ENCODE assay signal across 12 cellular contexts in the genomic region with DNA sequence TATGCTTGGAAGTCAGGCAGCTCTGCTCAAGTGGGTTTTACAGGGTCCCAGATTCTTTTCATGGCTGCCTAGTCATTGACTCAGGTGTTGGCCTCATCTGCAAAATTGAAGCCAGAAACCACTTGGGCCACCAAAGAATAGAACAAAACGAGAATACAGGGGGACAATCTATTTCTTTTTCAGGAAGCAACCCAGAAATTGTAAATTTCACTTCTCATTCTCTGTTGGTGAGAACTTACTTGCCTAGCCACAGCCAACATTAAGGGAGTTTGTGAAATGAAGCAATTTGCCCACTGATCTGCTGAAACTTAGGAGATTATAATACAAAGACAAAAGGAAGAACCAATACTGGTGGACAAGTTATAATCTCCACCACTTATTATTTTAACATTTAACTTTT. TPM values are rescaled to one million over a fixed set of nuclear protein-coding genes. Genes with fewer than 3 reads are reported as not detected.
DNase-seq lines count a peak whose midpoint lies in the region; ATAC-seq lines count a peak whose summit lies in the region.
"Had no signal": no experiment of that assay in that cellular context is flagged by ENCODE, and none has a peak within 500 bp of the region (broad histone marks: within the 10 kb centered on the region; RNA-seq: fewer than 3 reads in every experiment).

No MANE protein-coding gene starts in this region.

- no peaks in the 10 kb centered on the region for H3K4me1 ChIP-seq in naive thymus-derived CD4-positive, alpha-beta T cell (ENCODE audit: control insufficient read depth in 2 of 2, insufficient read depth in 2 of 2, low read length in 2 of 2)

- DNase-seq in naive thymus-derived CD4-positive, alpha-beta T cell, result no peak
- no peak for DNase-seq in posterior cingulate gyrus
- DNase-seq in activated naive CD4-positive, alpha-beta T cell treated with Interleukin-2 at 50 U/mL for 16 hours, result no peak
- no peak for DNase-seq in NCI-H526 treated with DMSO at 0.1 percent for 48 hours (lab: John Stamatoyannopoulos, UW)
- no peak for DNase-seq in DMS53 treated with DMSO at 0.1 percent for 48 hours (lab: John Stamatoyannopoulos, UW; ENCODE audit: unreplicated experiment)
- DNase-seq: CD8-positive, alpha-beta T cell; erythroblast; NCI-H1436 had no signal

- H3K9me3 Mint-ChIP-seq in naive thymus-derived CD4-positive, alpha-beta T cell, result no peaks in the 10 kb centered on the region
- H3K9me3 Mint-ChIP-seq: CD8-positive, alpha-beta T cell; T-helper 2 cell treated with Interferon-gamma antibody and Interleukin-4, amounts not matched to agents 5 μg/mL and 100 μg/mL, for 36 hours had no signal

- intact Hi-C loops in naive thymus-derived CD4-positive, alpha-beta T cell (cut with micrococcal nuclease), result loop anchor here (5.0 to 10.0 kb wide), 2 partner anchors 1250 to 1613 kb away; no protein-coding TSS in a partner anchor
- intact Hi-C loops in posterior cingulate gyrus (cut with DNase I), result loop anchor here (10.0 kb wide), 2 partner anchors 273 to 1263 kb away; no protein-coding TSS in a partner anchor

- no peak overlapping the region for H3K4me3 ChIP-seq in naive thymus-derived CD4-positive, alpha-beta T cell (ENCODE audit: low read length)

- no peak overlapping the region for H3K4me3 Mint-ChIP-seq in naive thymus-derived CD4-positive, alpha-beta T cell
- H3K4me3 Mint-ChIP-seq: CD8-positive, alpha-beta T cell; T-helper 2 cell treated with Interferon-gamma antibody and Interleukin-4, amounts not matched to agents 5 μg/mL and 100 μg/mL, for 36 hours had no signal

- H3K27me3 ChIP-seq in naive thymus-derived CD4-positive, alpha-beta T cell (ENCODE audit: control insufficient read depth in 2 of 2, insufficient read depth in 2 of 2, low read length in 2 of 2), result no peaks in the 10 kb centered on the region

- H3K27ac ChIP-seq in naive thymus-derived CD4-positive, alpha-beta T cell (ENCODE audit: low read depth, low read length), result no peak overlapping the region

- peak; percentile 79 for ATAC-seq in GM18909 (IDR thresholded peaks at IDR 0.05; ENCODE audit: poor library complexity, unreplicated experiment)
- peak; percentile 79 for ATAC-seq in HG02623 (IDR thresholded peaks at IDR 0.05; ENCODE audit: unreplicated experiment)
- ATAC-seq in HG03521 (IDR thresholded peaks at IDR 0.05; ENCODE audit: unreplicated experiment), result peak; percentile 48
- ATAC-seq in naive thymus-derived CD4-positive, alpha-beta T cell, result peak; percentile 36
- ATAC-seq: CD8-positive, alpha-beta T cell had no signal

- no peaks in the 10 kb centered on the region for H3K36me3 ChIP-seq in naive thymus-derived CD4-positive, alpha-beta T cell (ENCODE audit: control insufficient read depth in 2 of 3, insufficient read depth in 3 of 3, low read length in 3 of 3)

- no peaks in the 10 kb centered on the region for H3K36me3 Mint-ChIP-seq in naive thymus-derived CD4-positive, alpha-beta T cell
- H3K36me3 Mint-ChIP-seq: CD8-positive, alpha-beta T cell had no signal

- H3K27me3 Mint-ChIP-seq in naive thymus-derived CD4-positive, alpha-beta T cell, result peaks cover 0 to 9% (median 0%) of the 10 kb centered on the region in 5 donors

- no peaks in the 10 kb centered on the region for H3K9me3 ChIP-seq in naive thymus-derived CD4-positive, alpha-beta T cell (ENCODE audit: control insufficient read depth in 2 of 3, low read length in 3 of 3)

- no peaks in the 10 kb centered on the region for H3K4me1 Mint-ChIP-seq in naive thymus-derived CD4-positive, alpha-beta T cell

- POLR2A ChIA-PET in naive thymus-derived CD4-positive, alpha-beta T cell (lab: Charles Lee), result no interaction called here

- H3K27ac Mint-ChIP-seq in naive thymus-derived CD4-positive, alpha-beta T cell, result no peak overlapping the region
- H3K27ac Mint-ChIP-seq: CD8-positive, alpha-beta T cell; T-helper 2 cell treated with Interferon-gamma antibody and Interleukin-4, amounts not matched to agents 5 μg/mL and 100 μg/mL, for 36 hours had no signal

- CTCF ChIA-PET in naive thymus-derived CD4-positive, alpha-beta T cell (lab: Charles Lee), result no interaction called here

RNA-seq across cellular contexts. Expression of a gene that starts 8.6 kb away (rescaled TPM):
- under 1 TPM in 1 of 5 experiments, not detected in 4; 0.32 TPM for total RNA-seq in naive thymus-derived CD4-positive, alpha-beta T cell
- polyA plus RNA-seq in naive thymus-derived CD4-positive, alpha-beta T cell, result not detected
- total RNA-seq: CD8-positive, alpha-beta T cell had no signal

RNA-seq across cellular contexts. Expression of a gene that starts 12.3 kb away (rescaled TPM):
- 10 to 100 TPM; 10.5 to 38.7 (median 20.7) TPM for total RNA-seq in naive thymus-derived CD4-positive, alpha-beta T cell
- 10 to 100 TPM; 10.1 to 13.4 TPM for polyA plus RNA-seq in naive thymus-derived CD4-positive, alpha-beta T cell
